In genomic region chr15:62389887-62390792, GRCh38 we compare ENCODE assay signal across 8 cellular contexts. TPM values are rescaled to one million over a fixed set of nuclear protein-coding genes. Genes with fewer than 3 reads are reported as not detected.
A peak's percentile ranks its signal among the peaks of the same experiment; 100 is the strongest.
DNase-seq lines count a peak whose midpoint lies in the region; ATAC-seq and TF ChIP-seq lines count a peak whose summit lies in the region.

TSS of gene TLN2 (plus strand) at chr15:62390550.

- H3K4me3 ChIP-seq in GM06990 (replicated peaks; ENCODE audit: low read depth, low read length) (peak within 1 kb of the TSS; percentile 98), KMS-11 (IDR thresholded peaks at IDR 0.05; ENCODE audit: insufficient read depth, low read depth, low read length) (no peak within 1 kb of the TSS), left ventricle myocardium inferior (peak within 1 kb of the TSS; percentile 95)

- intact Hi-C loops in left ventricle myocardium inferior (cut with micrococcal nuclease) (loop anchor here (5.0 to 10.0 kb wide), 2 partner anchors 157 to 265 kb away; no protein-coding TSS in a partner anchor), posterior vena cava (cut with DNase I) (loop anchor here in 1 of 2 donors (5.0 to 10.0 kb wide), 2 partner anchors 75 to 257 kb away; no protein-coding TSS in a partner anchor)

- no peaks in the 10 kb centered on the region; the same call in 1 of the 2 replicates for H3K27me3 ChIP-seq in GM06990 (replicated peaks; ENCODE audit: control insufficient read depth, insufficient read depth, low read length)
- 0 out of 2 replicates have a peak, but pooled peaks cover 5% of the 10 kb centered on the region for H3K27me3 ChIP-seq in KMS-11 (ENCODE audit: insufficient read depth, low read depth)
- H3K27me3 ChIP-seq in left ventricle myocardium inferior (ENCODE audit: low read depth), result no peaks in the 10 kb centered on the region

- H3K36me3 ChIP-seq in GM06990 (ENCODE audit: control insufficient read depth, insufficient read depth, low read length) (no peaks in the 10 kb centered on the region), KMS-11 (ENCODE audit: insufficient read depth) (no peaks in the 10 kb centered on the region), left ventricle myocardium inferior (no peaks in the 10 kb centered on the region)

- DNase-seq in GM06990 (ENCODE audit: extremely low read depth, insufficient read length) (peak; percentile 83), SW480 (ENCODE audit: low spot score) (peak; percentile 52), amniotic epithelial cell (ENCODE audit: low read depth) (peak; percentile 68), left ventricle myocardium inferior (peak; percentile 72), posterior vena cava (ENCODE audit: low spot score) (peak; percentile 91)

- H3K4me1 ChIP-seq in KMS-11 (ENCODE audit: low read depth, poor library complexity, severe bottlenecking) (peaks cover 19% of the 10 kb centered on the region), left ventricle myocardium inferior (peaks cover 40% of the 10 kb centered on the region)

- peak within 1 kb of the TSS; percentile 91 for H3K9ac ChIP-seq in KMS-11

- H3K9me3 ChIP-seq in left ventricle myocardium inferior (replicated peaks), result no peaks in the 10 kb centered on the region

- H3K27ac ChIP-seq in KMS-11, result peak within 1 kb of the TSS; percentile 58
- peak within 1 kb of the TSS; percentile 86 for H3K27ac ChIP-seq in left ventricle myocardium inferior (replicated peaks)

- peak within 1 kb of the TSS; percentile 93 for H2AFZ ChIP-seq in KMS-11 (ENCODE audit: low read depth)

- H3K79me2 ChIP-seq in KMS-11 (ENCODE audit: insufficient read depth, low read depth), result no peaks in the 10 kb centered on the region

- H3K4me2 ChIP-seq in KMS-11, result peak within 1 kb of the TSS; percentile 91

- ATAC-seq in GM21825 (IDR thresholded peaks at IDR 0.05; ENCODE audit: unreplicated experiment) (peak; percentile 84), GM18873 (IDR thresholded peaks at IDR 0.05; ENCODE audit: low FRiP score, unreplicated experiment) (no peak)

- H4K20me1 ChIP-seq in KMS-11 (ENCODE audit: insufficient read depth), result no peaks in the 10 kb centered on the region

- no peak for TF ChIP-seq CTCF in GM06990 (IDR thresholded peaks at IDR 0.05; ENCODE audit: insufficient read depth, low read length, poor library complexity, severe bottlenecking)
- no peak for TF ChIP-seq CTCF in KMS-11 (conservative IDR thresholded peaks at IDR 0.05; ENCODE audit: low read depth, low read length)
- TF ChIP-seq CTCF in left ventricle myocardium inferior (IDR thresholded peaks at IDR 0.05; ENCODE audit: borderline replicate concordance), result no peak

RNA-seq across cellular contexts. Expression of gene TLN2, which starts in this region (rescaled TPM):
- total RNA-seq in left ventricle myocardium inferior, result 39.6 TPM
- total RNA-seq in posterior vena cava, result 10 to 100 TPM; 20.2 to 20.8 TPM
